In the genomic region with DNA sequence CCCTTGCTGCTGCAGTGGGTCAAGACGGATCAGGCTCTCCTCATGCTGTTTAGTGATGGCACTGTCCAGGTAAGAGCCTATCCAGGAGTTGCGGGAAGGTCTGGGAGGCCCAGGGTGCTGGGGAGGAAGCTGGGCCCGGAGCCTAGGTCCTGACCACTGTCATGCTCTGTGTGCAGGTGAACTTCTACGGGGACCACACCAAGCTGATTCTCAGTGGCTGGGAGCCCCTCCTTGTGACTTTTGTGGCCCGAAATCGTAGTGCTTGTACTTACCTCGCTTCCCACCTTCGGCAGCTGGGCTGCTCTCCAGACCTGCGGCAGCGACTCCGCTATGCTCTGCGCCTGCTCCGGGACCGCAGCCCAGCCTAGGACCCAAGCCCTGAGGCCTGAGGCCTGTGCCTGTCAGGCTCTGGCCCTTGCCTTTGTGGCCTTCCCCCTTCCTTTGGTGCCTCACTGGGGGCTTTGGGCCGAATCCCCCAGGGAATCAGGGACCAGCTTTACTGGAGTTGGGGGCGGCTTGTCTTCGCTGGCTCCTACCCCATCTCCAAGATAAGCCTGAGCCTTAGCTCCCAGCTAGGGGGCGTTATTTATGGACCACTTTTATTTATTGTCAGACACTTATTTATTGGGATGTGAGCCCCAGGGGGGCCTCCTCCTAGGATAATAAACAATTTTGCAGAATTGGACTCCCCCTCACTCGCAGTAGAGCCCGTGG, we compare ENCODE assay signal across 8 cellular contexts. TPM values are rescaled to one million over a fixed set of nuclear protein-coding genes. Genes with fewer than 3 reads are reported as not detected.
A peak's percentile ranks its signal among the peaks of the same experiment; 100 is the strongest.
DNase-seq lines count a peak whose midpoint lies in the region; ATAC-seq and TF ChIP-seq lines count a peak whose summit lies in the region.
"Had no signal": no experiment of that assay in that cellular context is flagged by ENCODE, and none has a peak within 500 bp of the region (broad histone marks: within the 10 kb centered on the region; RNA-seq: fewer than 3 reads in every experiment).

No MANE protein-coding gene starts in this region.

- no peak overlapping the region for H3K4me3 ChIP-seq in PC-3 (ENCODE audit: low read length)
- no peak overlapping the region for H3K4me3 ChIP-seq in coronary artery
- H3K4me3 ChIP-seq in sigmoid colon, result no peak overlapping the region

- 94 to 96% methylated on average over 20 of the region's 20 CpGs for WGBS in sigmoid colon, 2 donors

- DNase-seq in PC-3, result no peak
- peak; percentile 75 for DNase-seq in coronary artery (ENCODE audit: low spot score)
- DNase-seq in sigmoid colon, result peak; percentile 64
- DNase-seq: hippocampal formation, NCI-H2171 had no signal

- no peak overlapping the region for H3K9ac ChIP-seq in PC-3 (ENCODE audit: low read length)

- CTCF ChIA-PET in PC-3 (lab: Charles Lee), result no interaction called here

- H3K4me2 ChIP-seq in PC-3 (ENCODE audit: low read length), result no peak overlapping the region

- peaks cover 50% of the 10 kb centered on the region for H3K4me1 ChIP-seq in PC-3 (ENCODE audit: insufficient read depth, low read length)
- H3K4me1 ChIP-seq in sigmoid colon, result peaks cover 0 to 80% (median 58%) of the 10 kb centered on the region in 4 donors

- H2AFZ ChIP-seq in PC-3 (ENCODE audit: low read length), result no peak overlapping the region

- POLR2A ChIA-PET in PC-3 (lab: Charles Lee; ENCODE audit: unreplicated experiment), result interaction anchor here (0.6 kb wide), 1 partner anchor 165 kb away, joined by 3 read pairs; no protein-coding TSS in a partner anchor

- TF ChIP-seq CTCF in PC-3 (conservative IDR thresholded peaks at IDR 0.05; ENCODE audit: low read depth, low read length) (peak; percentile 22; the same call in 1 of the 2 replicates), coronary artery (IDR thresholded peaks at IDR 0.05) (no peak), sigmoid colon (IDR thresholded peaks at IDR 0.05) (no peak)

- no peak for TF ChIP-seq POLR2A in sigmoid colon (IDR thresholded peaks at IDR 0.05)
- TF ChIP-seq POLR2A in GM18505 (IDR thresholded peaks at IDR 0.05; ENCODE audit: borderline replicate concordance, extremely low read depth, insufficient read depth, insufficient read length), result no peak

- TF ChIP-seq EP300 in sigmoid colon (IDR thresholded peaks at IDR 0.05), result no peak

- intact Hi-C loops in PC-3 (cut with micrococcal nuclease), result no loop called here
- intact Hi-C loops in sigmoid colon (cut with DNase I), result loop anchor here (10.0 kb wide), 1 partner anchor 689 kb away; the partner anchor contains the start of gene TESK2

- H3K36me3 ChIP-seq in PC-3 (ENCODE audit: low read depth, low read length), result peaks cover 7% of the 10 kb centered on the region; the same call in 1 of the 2 replicates
- H3K36me3 ChIP-seq in sigmoid colon, result peaks cover 0 to 40% (median 10%) of the 10 kb centered on the region in 4 donors

- H3K9me3 ChIP-seq in PC-3 (ENCODE audit: low read length) (no peaks in the 10 kb centered on the region), sigmoid colon (no peaks in the 10 kb centered on the region)

- H3K27me3 ChIP-seq in PC-3 (ENCODE audit: low read length) (no peaks in the 10 kb centered on the region), sigmoid colon (no peaks in the 10 kb centered on the region)

- no peak overlapping the region for H3K27ac ChIP-seq in PC-3 (ENCODE audit: low read length)
- H3K27ac ChIP-seq in coronary artery, result peak overlapping the region; percentile 100
- H3K27ac ChIP-seq in sigmoid colon, result peak overlapping the region; percentile 88 to 98 (median 95)

- peaks cover 5% of the 10 kb centered on the region for H3F3A ChIP-seq in PC-3 (ENCODE audit: low read length, unreplicated experiment)

- H4K20me1 ChIP-seq in PC-3 (ENCODE audit: low read length), result peaks cover 12% of the 10 kb centered on the region

- peaks cover 20% of the 10 kb centered on the region for H3K79me2 ChIP-seq in PC-3 (ENCODE audit: low read length)

- no peaks in the 10 kb centered on the region for H3K9me2 ChIP-seq in PC-3 (replicated peaks; ENCODE audit: low read length)

- BruUV-seq in PC-3 (replicated peaks; lab: Mats Ljungman, UMichigan), result no TSS peak

- no peak for ATAC-seq in PC-3
- ATAC-seq in GM21723 (IDR thresholded peaks at IDR 0.05; ENCODE audit: unreplicated experiment), result no peak
- no peak for ATAC-seq in GM18505 (IDR thresholded peaks at IDR 0.05; ENCODE audit: unreplicated experiment)
- ATAC-seq in activated CD4-positive, CD25-positive, alpha-beta regulatory T cell treated with anti-CD3 and anti-CD28 coated beads, Interleukin-2, amount 50 U/mL, for 24 hours, result no peak

RNA-seq across cellular contexts. Expression of gene DYNLT4, which starts 1.7 kb away (rescaled TPM):
- total RNA-seq in PC-3 (2014; rRNA removed), result 2.0 and 3.4 TPM in 2 replicates
- 1 to 10 TPM in 1 of 4 donors, not detected in 3; 1.1 TPM for total RNA-seq in sigmoid colon
- under 1 TPM in 1 of 3 donors, not detected in 2; 0.20 TPM for polyA plus RNA-seq in sigmoid colon

RNA-seq across cellular contexts. Expression of gene BTBD19, which starts 2.9 kb away (rescaled TPM):
- total RNA-seq in PC-3 (2014; rRNA removed), result 0.58 and 4.3 TPM in 2 replicates
- total RNA-seq in sigmoid colon, result 1 to 10 TPM; 2.7 to 9.4 (median 3.2) TPM
- 1 to 10 TPM in 1 of 3 donors, under 1 TPM in 1, not detected in 1; 0.60 to 2.3 TPM for polyA plus RNA-seq in sigmoid colon

RNA-seq across cellular contexts. Expression of gene PLK3, which starts 5.3 kb away (rescaled TPM):
- 38.9 and 44.0 TPM in 2 replicates for total RNA-seq in PC-3 (2014; rRNA removed)
- 10 to 100 TPM in 2 of 4 donors, 1 to 10 TPM in 2; 8.2 to 28.1 (median 11.0) TPM for total RNA-seq in sigmoid colon
- 10 to 100 TPM in 2 of 3 donors, 1 to 10 TPM in 1; 7.2 to 12.1 (median 10.2) TPM for polyA plus RNA-seq in sigmoid colon

RNA-seq across cellular contexts. Expression of gene BEST4, which starts 17.5 kb away (rescaled TPM):
- not detected in 2 replicates for total RNA-seq in PC-3 (2014; rRNA removed)
- 1 to 10 TPM in 1 of 4 donors, under 1 TPM in 1, not detected in 2; 0.33 to 1.1 TPM for total RNA-seq in sigmoid colon
- polyA plus RNA-seq in sigmoid colon, result 10 to 100 TPM in 2 of 3 donors, 1 to 10 TPM in 1; 6.0 to 37.1 (median 10.2) TPM

RNA-seq across cellular contexts. Expression of gene RPS8, which starts 30.1 kb away (rescaled TPM):
- total RNA-seq in PC-3 (2014; rRNA removed) (1,533 and 1,663 TPM in 2 replicates), sigmoid colon (1,000 to 10,000 TPM; 2,554 to 3,717 (median 3,009) TPM)
- 1,000 to 10,000 TPM; 1,996 to 3,223 (median 2,310) TPM for polyA plus RNA-seq in sigmoid colon
